8 cellular contexts compared by ENCODE assay signal in the genomic region with DNA sequence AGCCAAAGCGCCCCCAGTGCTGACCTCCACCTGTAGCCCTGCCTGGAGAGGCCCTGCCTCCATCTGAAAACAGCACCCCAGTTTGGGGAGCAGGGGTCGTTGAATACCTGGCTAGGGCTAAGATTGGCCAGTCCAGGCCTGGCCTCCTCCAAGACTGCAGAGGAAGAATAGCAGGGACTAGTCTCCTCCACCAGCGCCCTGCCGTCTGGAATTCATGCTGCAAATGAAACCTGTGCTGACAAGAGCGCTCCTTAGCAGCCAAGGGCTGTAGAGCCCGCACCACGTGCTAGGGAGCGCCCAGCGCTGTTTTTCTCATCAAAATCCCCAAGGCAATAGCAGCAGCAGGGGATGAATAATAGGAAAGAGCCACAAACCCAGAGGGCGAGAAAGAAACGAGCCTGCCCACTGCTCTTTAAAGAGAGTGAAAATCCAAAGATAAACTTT. TPM values are rescaled to one million over a fixed set of nuclear protein-coding genes. Genes with fewer than 3 reads are reported as not detected.
DNase-seq lines count a peak whose midpoint lies in the region; FAIRE-seq and TF ChIP-seq lines count a peak whose summit lies in the region.

No MANE protein-coding gene starts in this region.

- H3K27ac Mint-ChIP-seq in astrocyte (ENCODE audit: unreplicated experiment) = peak overlapping the region; percentile 88
- peak overlapping the region; percentile 5 for H3K27ac Mint-ChIP-seq in stimulated activated naive CD8-positive, alpha-beta T cell treated with anti-CD3 and anti-CD28 coated beads, Interleukin-15, Interleukin-2, amounts not matched to agents 100 ng/mL and 50 ng/mL, for 24 hours

- H3K27me3 ChIP-seq in astrocyte (ENCODE audit: insufficient read depth, low read length) = peaks cover 85% of the 10 kb centered on the region

- H3K4me3 Mint-ChIP-seq in astrocyte (ENCODE audit: unreplicated experiment) = peak overlapping the region; percentile 95
- peak overlapping the region; percentile 77 for H3K4me3 Mint-ChIP-seq in stimulated activated naive CD8-positive, alpha-beta T cell treated with anti-CD3 and anti-CD28 coated beads, Interleukin-15, Interleukin-2, amounts not matched to agents 100 ng/mL and 50 ng/mL, for 24 hours

- no peak for TF ChIP-seq CTCF in astrocyte (IDR thresholded peaks at IDR 0.05; ENCODE audit: insufficient read depth, low read depth, low read length)

- H4K20me1 ChIP-seq in astrocyte (ENCODE audit: insufficient read depth, low read length) = peaks cover 5% of the 10 kb centered on the region

- peaks cover 40% of the 10 kb centered on the region for H3K27me3 Mint-ChIP-seq in astrocyte (ENCODE audit: low read depth, unreplicated experiment)
- peaks cover 83% of the 10 kb centered on the region for H3K27me3 Mint-ChIP-seq in stimulated activated naive CD8-positive, alpha-beta T cell treated with anti-CD3 and anti-CD28 coated beads, Interleukin-15, Interleukin-2, amounts not matched to agents 100 ng/mL and 50 ng/mL, for 24 hours

- peaks cover 21% of the 10 kb centered on the region for H3K4me1 ChIP-seq in astrocyte (ENCODE audit: insufficient read depth, low read length)

- peak overlapping the region; percentile 61 for H3K4me3 ChIP-seq in astrocyte (ENCODE audit: insufficient read depth, low read depth, low read length)

- H3K79me2 ChIP-seq in astrocyte (ENCODE audit: insufficient read depth, low read length) = no peaks in the 10 kb centered on the region

- H3K9me3 Mint-ChIP-seq in astrocyte (ENCODE audit: unreplicated experiment) = peaks cover 2% of the 10 kb centered on the region
- no peaks in the 10 kb centered on the region for H3K9me3 Mint-ChIP-seq in stimulated activated naive CD8-positive, alpha-beta T cell treated with anti-CD3 and anti-CD28 coated beads, Interleukin-15, Interleukin-2, amounts not matched to agents 100 ng/mL and 50 ng/mL, for 24 hours

- no peak for TF ChIP-seq POLR2A in erythroblast (IDR thresholded peaks at IDR 0.05; ENCODE audit: low read length)

- H2AFZ ChIP-seq in astrocyte (ENCODE audit: low read depth, low read length) = peak overlapping the region; percentile 87

- no peaks in the 10 kb centered on the region for H3K9me3 ChIP-seq in astrocyte (ENCODE audit: insufficient read depth, low read depth, low read length)

- H3K36me3 Mint-ChIP-seq in astrocyte (ENCODE audit: low read depth, unreplicated experiment) = no peaks in the 10 kb centered on the region
- H3K36me3 Mint-ChIP-seq in stimulated activated naive CD8-positive, alpha-beta T cell treated with anti-CD3 and anti-CD28 coated beads, Interleukin-15, Interleukin-2, amounts not matched to agents 100 ng/mL and 50 ng/mL, for 24 hours (ENCODE audit: low read depth) = no peaks in the 10 kb centered on the region

- no peaks in the 10 kb centered on the region for H3K36me3 ChIP-seq in astrocyte (ENCODE audit: insufficient read depth, low read length)

- peaks cover 3% of the 10 kb centered on the region for H3K4me1 Mint-ChIP-seq in astrocyte (ENCODE audit: low read depth, unreplicated experiment)
- peaks cover 40% of the 10 kb centered on the region for H3K4me1 Mint-ChIP-seq in stimulated activated naive CD8-positive, alpha-beta T cell treated with anti-CD3 and anti-CD28 coated beads, Interleukin-15, Interleukin-2, amounts not matched to agents 100 ng/mL and 50 ng/mL, for 24 hours (ENCODE audit: low read depth)

- peak; percentile 30 for DNase-seq in DMS79 treated with DMSO at 0.1 percent for 48 hours (lab: John Stamatoyannopoulos, UW)
- peak; percentile 5 for DNase-seq in MV-4-11 (lab: John Stamatoyannopoulos, UW)
- peak; percentile 50 for DNase-seq in astrocyte (ENCODE audit: low read depth)
- DNase-seq in iPS-NIHi11 (ENCODE audit: low spot score) = peak; percentile 69
- DNase-seq in Kasumi-1 (lab: John Stamatoyannopoulos, UW) = no peak
- DNase-seq in erythroblast (lab: John Stamatoyannopoulos, UW) = no peak
- no peak for DNase-seq in GOT3 (lab: John Stamatoyannopoulos, UW)

- H3K9ac ChIP-seq in astrocyte (ENCODE audit: low read length) = peak overlapping the region; percentile 41

- no peak overlapping the region for H3K27ac ChIP-seq in astrocyte (ENCODE audit: low read depth, low read length)

- peak overlapping the region; percentile 98 for H3K4me2 ChIP-seq in astrocyte (ENCODE audit: low read length)

- FAIRE-seq in astrocyte (lab: Jason Lieb, UNC) = peak; percentile 9

RNA-seq across cellular contexts. Expression of a gene that starts 3.4 kb away (rescaled TPM):
- total RNA-seq in astrocyte = 11.2 and 20.3 TPM in 2 replicates

RNA-seq across cellular contexts. Expression of a gene that starts 37.5 kb away (rescaled TPM):
- total RNA-seq in astrocyte = 19.4 and 30.0 TPM in 2 replicates

Comparison
In these comparisons a context has a peak if more than half of its experiments do, and no peak if none do; other contexts are left out.
1. DNase-seq: peak in DMS79 treated with DMSO at 0.1 percent for 48 hours (single experiment), MV-4-11 (single experiment), astrocyte (single experiment) and iPS-NIHi11 (single experiment); none in Kasumi-1 (0 of 2), erythroblast (0 of 2) and GOT3 (single experiment).